In genomic region chr3:149221783-149222517, GRCh38 we compare ENCODE assay signal across 1 cellular context.
TF ChIP-seq lines count a peak whose summit lies in the region.

Gene CP, minus strand, starts transcription at chr3:149221829. Its CDS starts 37 bp downstream, at chr3:149221792.

TF ChIP-seq in HepG2, 621 proteins besides CTCF, POLR2A, EP300 and RAD21 (continued from another document and continues in another):
- TF ChIP-seq ZHX1 (CRISPR knock-in tag; IDR thresholded peaks at IDR 0.05; ENCODE audit: low read depth), result no peak
- TF ChIP-seq ZNF446 (CRISPR knock-in tag; IDR thresholded peaks at IDR 0.05), result no peak
- TF ChIP-seq ZNF329 (CRISPR knock-in tag; IDR thresholded peaks at IDR 0.05; ENCODE audit: low read depth), result no peak
- no peak for TF ChIP-seq SAFB2 (CRISPR knock-in tag; IDR thresholded peaks at IDR 0.05; ENCODE audit: borderline replicate concordance, low read depth)
- TF ChIP-seq POGK (CRISPR knock-in tag; conservative IDR thresholded peaks at IDR 0.05), result no peak
- TF ChIP-seq THAP9 (CRISPR knock-in tag; IDR thresholded peaks at IDR 0.05; ENCODE audit: borderline replicate concordance), result no peak
- 0 out of 2 replicates have a peak, but pooled peaks have one; percentile 37 for TF ChIP-seq HOXA5 (CRISPR knock-in tag; IDR thresholded peaks at IDR 0.05)
- no peak for TF ChIP-seq ZNF768 (CRISPR knock-in tag; IDR thresholded peaks at IDR 0.05)
- TF ChIP-seq ISL2 (CRISPR knock-in tag; IDR thresholded peaks at IDR 0.05), result peak; percentile 88
- no peak for TF ChIP-seq ZNF773 (CRISPR knock-in tag; IDR thresholded peaks at IDR 0.05; ENCODE audit: borderline replicate concordance)
- TF ChIP-seq ZNF644 (CRISPR knock-in tag; IDR thresholded peaks at IDR 0.05; ENCODE audit: low read depth), result 0 out of 2 replicates have a peak, but pooled peaks have one; percentile 28
- no peak for TF ChIP-seq FLYWCH1 (CRISPR knock-in tag; IDR thresholded peaks at IDR 0.05)
- no peak for TF ChIP-seq STAG1 (CRISPR knock-in tag; IDR thresholded peaks at IDR 0.05)
- no peak for TF ChIP-seq ZBTB42 (CRISPR knock-in tag; IDR thresholded peaks at IDR 0.05)
- TF ChIP-seq ZNF431 (CRISPR knock-in tag; IDR thresholded peaks at IDR 0.05; ENCODE audit: borderline replicate concordance, low read depth), result no peak
- no peak for TF ChIP-seq CHD4 (IDR thresholded peaks at IDR 0.05; ENCODE audit: borderline replicate concordance, low read length)
- no peak; the same call in 1 of the 2 replicates for TF ChIP-seq HNF1A (IDR thresholded peaks at IDR 0.05; ENCODE audit: low read depth)
- peak; percentile 46; the same call in 1 of the 2 replicates for TF ChIP-seq HNF1A (CRISPR knock-in tag; IDR thresholded peaks at IDR 0.05; ENCODE audit: borderline replicate concordance)
- 0 out of 2 replicates have a peak, but pooled peaks have one; percentile 30 for TF ChIP-seq MEIS2 (CRISPR knock-in tag; IDR thresholded peaks at IDR 0.05)
- TF ChIP-seq SCMH1 (CRISPR knock-in tag; IDR thresholded peaks at IDR 0.05; ENCODE audit: borderline replicate concordance), result no peak
- no peak for TF ChIP-seq ZNF101 (CRISPR knock-in tag; IDR thresholded peaks at IDR 0.05; ENCODE audit: borderline replicate concordance, low read depth)
- TF ChIP-seq ZKSCAN8 (CRISPR knock-in tag; IDR thresholded peaks at IDR 0.05; ENCODE audit: borderline replicate concordance), result peak; percentile 45; the same call in 1 of the 2 replicates
- TF ChIP-seq ZNF274 (CRISPR knock-in tag; IDR thresholded peaks at IDR 0.05), result no peak
- no peak for TF ChIP-seq ZBTB14 (CRISPR knock-in tag; IDR thresholded peaks at IDR 0.05)
- peak; percentile 31; the same call in 1 of the 2 replicates for TF ChIP-seq ZNF430 (CRISPR knock-in tag; IDR thresholded peaks at IDR 0.05)
- no peak for TF ChIP-seq SYNCRIP (IDR thresholded peaks at IDR 0.05; ENCODE audit: insufficient read depth, low read depth, low read length)
- TF ChIP-seq MXD3 (CRISPR knock-in tag; IDR thresholded peaks at IDR 0.05), result no peak
- TF ChIP-seq SP4 (CRISPR knock-in tag; IDR thresholded peaks at IDR 0.05), result no peak
- TF ChIP-seq ZFP36L1 (CRISPR knock-in tag; IDR thresholded peaks at IDR 0.05), result no peak
- no peak for TF ChIP-seq TOE1 (CRISPR knock-in tag; IDR thresholded peaks at IDR 0.05)
- TF ChIP-seq NPAS2 (CRISPR knock-in tag; IDR thresholded peaks at IDR 0.05; ENCODE audit: borderline replicate concordance), result no peak
- TF ChIP-seq ZNF704 (CRISPR knock-in tag; IDR thresholded peaks at IDR 0.05; ENCODE audit: borderline replicate concordance), result no peak
- no peak for TF ChIP-seq ZIK1 (CRISPR knock-in tag; IDR thresholded peaks at IDR 0.05; ENCODE audit: borderline replicate concordance, low read depth)
- no peak for TF ChIP-seq ATRX (CRISPR knock-in tag; IDR thresholded peaks at IDR 0.05; ENCODE audit: borderline replicate concordance)
- no peak for TF ChIP-seq KDM5B (CRISPR knock-in tag; IDR thresholded peaks at IDR 0.05; ENCODE audit: borderline replicate concordance)
- TF ChIP-seq SMAD9 (CRISPR knock-in tag; IDR thresholded peaks at IDR 0.05), result no peak
- no peak for TF ChIP-seq ZBTB33 (CRISPR knock-in tag; IDR thresholded peaks at IDR 0.05)
- no peak for TF ChIP-seq SIN3B (IDR thresholded peaks at IDR 0.05; ENCODE audit: low read length)
- no peak for TF ChIP-seq TFDP2 (CRISPR knock-in tag; IDR thresholded peaks at IDR 0.05)
- peak; percentile 42; the same call in 1 of the 2 replicates for TF ChIP-seq MBD4 (IDR thresholded peaks at IDR 0.05; ENCODE audit: borderline replicate concordance, low read length)
- no peak for TF ChIP-seq RFX5 (IDR thresholded peaks at IDR 0.05; ENCODE audit: low read depth, low read length)
- TF ChIP-seq TCF7 (IDR thresholded peaks at IDR 0.05; ENCODE audit: low read depth), result peak; percentile 59
- TF ChIP-seq ATF4 (CRISPR knock-in tag; IDR thresholded peaks at IDR 0.05), result no peak
- no peak for TF ChIP-seq ZSCAN12 (CRISPR knock-in tag; IDR thresholded peaks at IDR 0.05)
- no peak for TF ChIP-seq ATF3 (CRISPR knock-in tag; IDR thresholded peaks at IDR 0.05)
